ENCODE assay signal across 15 cellular contexts in the genomic region with DNA sequence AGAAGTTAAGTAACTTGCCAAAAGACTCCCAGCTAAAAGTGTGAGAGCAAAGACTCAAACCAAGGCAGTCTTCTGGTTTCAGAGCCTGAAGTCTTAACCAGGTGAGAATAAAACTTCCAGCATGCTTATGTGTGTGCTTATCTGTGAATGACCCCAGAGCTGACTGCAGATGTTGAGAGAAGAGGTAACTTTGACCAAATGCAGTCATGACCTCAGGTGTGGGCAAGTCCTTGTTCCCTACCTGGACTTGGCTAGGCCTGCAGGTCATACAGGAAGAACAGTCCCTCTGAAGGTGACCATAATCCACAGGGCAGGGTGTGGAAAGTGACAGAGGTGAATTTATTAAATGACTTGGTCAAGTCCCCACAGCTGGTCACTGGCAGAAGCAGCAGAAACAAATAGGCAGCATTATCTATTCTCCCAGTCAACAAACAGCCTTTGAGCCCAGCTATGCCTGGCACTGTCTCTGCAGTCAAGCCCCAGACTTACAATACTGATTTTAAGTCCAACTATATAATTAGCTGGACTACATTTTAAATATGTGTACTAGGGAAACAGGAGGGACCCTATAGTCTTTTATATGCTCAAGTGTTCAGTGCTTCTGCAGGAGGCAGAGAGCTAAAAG. TPM values are rescaled to one million over a fixed set of nuclear protein-coding genes. Genes with fewer than 3 reads are reported as not detected.
"Had no signal": no experiment of that assay in that cellular context is flagged by ENCODE, and none has a peak within 500 bp of the region (broad histone marks: within the 10 kb centered on the region; RNA-seq: fewer than 3 reads in every experiment).

No MANE protein-coding gene starts in this region.

- H3K27ac ChIP-seq: cardiac muscle cell, coronary artery, SK-N-MC had no signal

- H3K36me3 Mint-ChIP-seq: stimulated activated effector memory CD8-positive, alpha-beta T cell treated with anti-CD3 and anti-CD28 coated beads, Interleukin-12 subunit alpha, Interleukin-12 subunit beta, amount 100 ng/mL, for 72 hours had no signal

- H3K36me3 ChIP-seq: cardiac muscle cell had no signal

- H3K4me3 Mint-ChIP-seq: activated CD4-positive, alpha-beta T cell treated with anti-CD3 and anti-CD28 coated beads, Interleukin-2, amount 10 ng/mL, durations not matched to agents 7 days and 5 days; activated naive CD4-positive, alpha-beta T cell treated with anti-CD3 and anti-CD28 coated beads for 36 hours; nephron; stimulated activated effector memory CD8-positive, alpha-beta T cell treated with anti-CD3 and anti-CD28 coated beads, Interleukin-12 subunit alpha, Interleukin-12 subunit beta, amount 100 ng/mL, for 72 hours; T-helper 1 cell treated with Interleukin-12 subunit alpha and Interleukin-12 subunit beta and Interleukin-4 antibody, amounts not matched to agents 30 μg/mL and 1 μg/mL, for 36 hours had no signal

- H3K4me1 Mint-ChIP-seq: nephron; stimulated activated effector memory CD8-positive, alpha-beta T cell treated with anti-CD3 and anti-CD28 coated beads, Interleukin-12 subunit alpha, Interleukin-12 subunit beta, amount 100 ng/mL, for 72 hours had no signal

- DNase-seq: activated CD4-positive, alpha-beta T cell treated with anti-CD3 and anti-CD28 coated beads, Interleukin-2, amount 10 ng/mL, durations not matched to agents 7 days and 5 days; activated CD4-positive, CD25-positive, alpha-beta regulatory T cell; activated CD8-positive, alpha-beta memory T cell treated with anti-CD3 and anti-CD28 coated beads for 24 hours; activated naive CD4-positive, alpha-beta T cell treated with anti-CD3 and anti-CD28 coated beads for 36 hours; effector memory CD4-positive, alpha-beta T cell; right cardiac atrium; trophoblast cell had no signal

- H3K27ac Mint-ChIP-seq: activated CD4-positive, alpha-beta T cell treated with anti-CD3 and anti-CD28 coated beads, Interleukin-2, amount 10 ng/mL, durations not matched to agents 7 days and 5 days; activated naive CD4-positive, alpha-beta T cell treated with anti-CD3 and anti-CD28 coated beads for 36 hours; nephron; stimulated activated effector memory CD8-positive, alpha-beta T cell treated with anti-CD3 and anti-CD28 coated beads, Interleukin-12 subunit alpha, Interleukin-12 subunit beta, amount 100 ng/mL, for 72 hours; T-helper 1 cell treated with Interleukin-12 subunit alpha and Interleukin-12 subunit beta and Interleukin-4 antibody, amounts not matched to agents 30 μg/mL and 1 μg/mL, for 36 hours had no signal

- ATAC-seq: right cardiac atrium; stimulated activated effector memory CD8-positive, alpha-beta T cell treated with anti-CD3 and anti-CD28 coated beads, Interleukin-12 subunit alpha, Interleukin-12 subunit beta, amount 100 ng/mL, for 72 hours had no signal

- H3K4me3 ChIP-seq: cardiac muscle cell, coronary artery, SK-N-MC had no signal

- H3K9me3 Mint-ChIP-seq: activated CD4-positive, alpha-beta T cell treated with anti-CD3 and anti-CD28 coated beads, Interleukin-2, amount 10 ng/mL, durations not matched to agents 7 days and 5 days; activated naive CD4-positive, alpha-beta T cell treated with anti-CD3 and anti-CD28 coated beads for 36 hours; nephron; stimulated activated effector memory CD8-positive, alpha-beta T cell treated with anti-CD3 and anti-CD28 coated beads, Interleukin-12 subunit alpha, Interleukin-12 subunit beta, amount 100 ng/mL, for 72 hours; T-helper 1 cell treated with Interleukin-12 subunit alpha and Interleukin-12 subunit beta and Interleukin-4 antibody, amounts not matched to agents 30 μg/mL and 1 μg/mL, for 36 hours had no signal

RNA-seq across cellular contexts. Expression of a gene that starts 3.0 kb away (rescaled TPM):
- total RNA-seq: activated CD4-positive, alpha-beta T cell treated with anti-CD3 and anti-CD28 coated beads, Interleukin-2, amount 10 ng/mL, durations not matched to agents 7 days and 5 days; glomerular endothelial cell had no signal

RNA-seq across cellular contexts. Expression of a gene that starts 59.5 kb away (rescaled TPM):
- total RNA-seq: glomerular endothelial cell, lung microvascular endothelial cell had no signal
